ENCODE assay signal across 9 cellular contexts in the genomic region with DNA sequence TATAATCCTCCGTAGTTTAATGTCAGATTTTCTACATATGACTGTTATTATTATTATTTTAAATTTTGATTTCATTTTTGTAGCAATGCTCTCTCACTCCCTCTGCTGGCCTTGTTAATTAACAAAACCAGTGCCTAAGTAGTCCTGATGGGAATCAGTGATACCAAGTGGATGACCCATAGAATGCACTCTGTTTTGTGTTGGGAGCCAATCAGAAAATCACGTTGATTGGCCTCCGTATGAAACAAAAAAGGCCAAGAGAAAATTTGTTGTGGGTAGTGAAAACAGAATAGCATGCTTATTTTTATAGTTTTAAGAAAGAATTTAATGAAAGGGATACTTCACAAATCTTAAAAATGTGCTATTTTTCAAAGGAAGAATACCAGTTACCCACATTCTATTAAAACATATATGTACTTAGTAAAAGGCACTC. TPM values are rescaled to one million over a fixed set of nuclear protein-coding genes. Genes with fewer than 3 reads are reported as not detected.
A peak's percentile ranks its signal among the peaks of the same experiment; 100 is the strongest.
DNase-seq lines count a peak whose midpoint lies in the region; ATAC-seq, FAIRE-seq and TF ChIP-seq lines count a peak whose summit lies in the region.
"Had no signal": no experiment of that assay in that cellular context is flagged by ENCODE, and none has a peak within 500 bp of the region (broad histone marks: within the 10 kb centered on the region; RNA-seq: fewer than 3 reads in every experiment).

No MANE protein-coding gene starts in this region.

- no peak overlapping the region for H3K4me3 Mint-ChIP-seq in T-helper 17 cell
- H3K4me3 Mint-ChIP-seq: activated naive CD4-positive, alpha-beta T cell treated with anti-CD3 and anti-CD28 coated beads, Interleukin-2, amount 50 U/mL, for 24 hours had no signal

- ATAC-seq in right lobe of liver = peak; percentile 74 to 87 (median 76)
- ATAC-seq in T-helper 17 cell = no peak
- ATAC-seq in GM19328 (IDR thresholded peaks at IDR 0.05; ENCODE audit: unreplicated experiment) = no peak

- FAIRE-seq in bronchial epithelial cell (lab: Jason Lieb, UNC) = no peak

- no peaks in the 10 kb centered on the region for H3K4me1 Mint-ChIP-seq in T-helper 17 cell
- H3K4me1 Mint-ChIP-seq: activated naive CD4-positive, alpha-beta T cell treated with anti-CD3 and anti-CD28 coated beads, Interleukin-2, amount 50 U/mL, for 24 hours had no signal

- H3K36me3 ChIP-seq in bronchial epithelial cell (ENCODE audit: control insufficient read depth, insufficient read depth, low read length) (no peaks in the 10 kb centered on the region), right lobe of liver (no peaks in the 10 kb centered on the region)

- H3K9me3 ChIP-seq in right lobe of liver (no peaks in the 10 kb centered on the region), T-helper 17 cell (ENCODE audit: control insufficient read depth, low read length, poor library complexity, severe bottlenecking) (no peaks in the 10 kb centered on the region)

- H3K27me3 ChIP-seq in bronchial epithelial cell (ENCODE audit: control insufficient read depth, insufficient read depth, low read length) (no peaks in the 10 kb centered on the region), right lobe of liver (peaks cover 0 to 3% of the 10 kb centered on the region in 2 donors)

- peak; percentile 44 for TF ChIP-seq CTCF in bronchial epithelial cell (IDR thresholded peaks at IDR 0.05; ENCODE audit: insufficient read depth, low read length, severe bottlenecking)
- peak; percentile 73 to 77 (median 74) for TF ChIP-seq CTCF in right lobe of liver (IDR thresholded peaks at IDR 0.05)

- peaks cover 27% of the 10 kb centered on the region for H3K27me3 Mint-ChIP-seq in T-helper 17 cell

- H3K4me3 ChIP-seq in bronchial epithelial cell (ENCODE audit: low read depth, low read length) (no peak overlapping the region), right lobe of liver (no peak overlapping the region)

- no peak for TF ChIP-seq POLR2A in right lobe of liver (IDR thresholded peaks at IDR 0.05)

- H3K4me1 ChIP-seq in right lobe of liver = no peaks in the 10 kb centered on the region

- DNase-seq in NCI-H2107 (lab: John Stamatoyannopoulos, UW) (peak; percentile 5), NCI-H2107 treated with DMSO at 0.1 percent for 48 hours (lab: John Stamatoyannopoulos, UW; ENCODE audit: unreplicated experiment) (no peak), MV-4-11 (lab: John Stamatoyannopoulos, UW) (peak; percentile 15), bronchial epithelial cell (ENCODE audit: low read depth) (peak; percentile 47), right lobe of liver (no peak), T-helper 17 cell (no peak), 8988T (no peak)

- H3K27ac Mint-ChIP-seq in T-helper 17 cell = no peak overlapping the region
- H3K27ac Mint-ChIP-seq: activated naive CD4-positive, alpha-beta T cell treated with anti-CD3 and anti-CD28 coated beads, Interleukin-2, amount 50 U/mL, for 24 hours had no signal

- H3K36me3 Mint-ChIP-seq in T-helper 17 cell (ENCODE audit: low read depth) = no peaks in the 10 kb centered on the region
- H3K36me3 Mint-ChIP-seq: activated naive CD4-positive, alpha-beta T cell treated with anti-CD3 and anti-CD28 coated beads, Interleukin-2, amount 50 U/mL, for 24 hours had no signal

- intact Hi-C loops in right lobe of liver (cut with DNase I) = no loop called here

- no peak overlapping the region for H3K27ac ChIP-seq in right lobe of liver

- WGBS in right lobe of liver (ENCODE audit: insufficient coverage, low coverage, low lambda C conversion rate, missing lambda C conversion rate) = 14% methylated on average over 3 of the region's 3 CpGs

RNA-seq across cellular contexts. Expression of a gene that starts 34.4 kb away (rescaled TPM):
- total RNA-seq in bronchial epithelial cell (6.6 and 10.9 TPM in 2 replicates), right lobe of liver (10 to 100 TPM in 2 of 6 experiments, 1 to 10 TPM in 4; 6.1 to 18.0 (median 7.9) TPM), T-helper 17 cell (not detected)

Comparison
In these comparisons a context has a peak if more than half of its experiments do, and no peak if none do; other contexts are left out.
1. DNase-seq: peak in NCI-H2107 (single experiment), MV-4-11 (single experiment) and bronchial epithelial cell (single experiment); none in NCI-H2107 treated with DMSO at 0.1 percent for 48 hours (single experiment), right lobe of liver (0 of 3), T-helper 17 cell (0 of 3) and 8988T (single experiment).
2. ATAC-seq: peak in right lobe of liver (4 of 4); none in T-helper 17 cell (single experiment) and GM19328 (single experiment).